10 cellular contexts compared by ENCODE assay signal in genomic region chr16:70573451-70574121, GRCh38. TPM values are rescaled to one million over a fixed set of nuclear protein-coding genes. Genes with fewer than 3 reads are reported as not detected.
DNase-seq lines count a peak whose midpoint lies in the region; ATAC-seq, FAIRE-seq and TF ChIP-seq lines count a peak whose summit lies in the region.
"Had no signal": no experiment of that assay in that cellular context is flagged by ENCODE, and none has a peak within 500 bp of the region (broad histone marks: within the 10 kb centered on the region; RNA-seq: fewer than 3 reads in every experiment).

No MANE protein-coding gene starts in this region.

- H3K9ac ChIP-seq in HepG2 (ENCODE audit: insufficient read depth, low read depth, low read length) = no peak overlapping the region

- H3K36me3 Mint-ChIP-seq in activated CD4-positive, alpha-beta T cell treated with anti-CD3 and anti-CD28 coated beads, Interleukin-2, amount 10 ng/mL, durations not matched to agents 7 days and 5 days (ENCODE audit: low read depth) = peaks cover 51% of the 10 kb centered on the region

- no peak overlapping the region for H3K4me2 ChIP-seq in HepG2 (ENCODE audit: low read depth, low read length)

- FAIRE-seq in HepG2 (lab: Jason Lieb, UNC) = peak; percentile 50

- H3K4me1 ChIP-seq in HepG2 (ENCODE audit: insufficient read depth, low read length) (no peaks in the 10 kb centered on the region), stomach (peaks cover 5 to 48% (median 27%) of the 10 kb centered on the region in 4 donors)

- no peak for TF ChIP-seq RAD21 in HepG2 (CRISPR knock-in tag; IDR thresholded peaks at IDR 0.05)

- intact Hi-C loops in HepG2 (cut with micrococcal nuclease; ENCODE audit: unreplicated experiment) = no loop called here
- intact Hi-C loops in stomach (cut with DNase I; ENCODE audit: low total_unique reads) = no loop called here

- no peaks in the 10 kb centered on the region for H3K27me3 Mint-ChIP-seq in activated CD4-positive, alpha-beta T cell treated with anti-CD3 and anti-CD28 coated beads, Interleukin-2, amount 10 ng/mL, durations not matched to agents 7 days and 5 days
- H3K27me3 Mint-ChIP-seq: activated naive CD8-positive, alpha-beta T cell treated with anti-CD3 and anti-CD28 coated beads, Interleukin-2, amount 10 ng/mL, durations not matched to agents 7 days and 5 days had no signal

- no peaks in the 10 kb centered on the region for H3K9me3 ChIP-seq in HepG2 (ENCODE audit: low read length)
- no peaks in the 10 kb centered on the region for H3K9me3 ChIP-seq in stomach

- BruUV-seq in HepG2 (replicated peaks; lab: Mats Ljungman, UMichigan) = no TSS peak

- H3K4me3 ChIP-seq in choroid plexus epithelial cell (ENCODE audit: low read depth, low read length) (no peak overlapping the region), HepG2 (replicated peaks in 1 of 3; ENCODE audit: insufficient read depth in 1 of 3, low read depth in 2 of 3, low read length in 3 of 3) (no peak overlapping the region), stomach (no peak overlapping the region)

- H4K20me1 ChIP-seq in HepG2 (ENCODE audit: insufficient read depth, low read length) = peaks cover 21% of the 10 kb centered on the region; the same call in 1 of the 2 replicates

- H3K9me3 Mint-ChIP-seq in activated CD4-positive, alpha-beta T cell treated with anti-CD3 and anti-CD28 coated beads, Interleukin-2, amount 10 ng/mL, durations not matched to agents 7 days and 5 days = no peaks in the 10 kb centered on the region
- H3K9me3 Mint-ChIP-seq: activated naive CD8-positive, alpha-beta T cell treated with anti-CD3 and anti-CD28 coated beads, Interleukin-2, amount 10 ng/mL, durations not matched to agents 7 days and 5 days had no signal

- TF ChIP-seq EP300 in HepG2 (IDR thresholded peaks at IDR 0.05; ENCODE audit: low read depth in 2 of 2, low read length in 2 of 2) (no peak), HepG2 (CRISPR knock-in tag; IDR thresholded peaks at IDR 0.05; ENCODE audit: borderline replicate concordance) (no peak), stomach (IDR thresholded peaks at IDR 0.05) (no peak)

- TF ChIP-seq POLR2A in HepG2 (IDR thresholded peaks at IDR 0.05; ENCODE audit: insufficient read depth in 1 of 2, low read depth in 2 of 2, low read length in 2 of 2) (no peak), stomach (IDR thresholded peaks at IDR 0.05) (no peak)

- WGBS in HepG2 (ENCODE audit: low lambda C conversion rate) = 97% methylated on average over 5 of the region's 5 CpGs
- 44 to 69% (median 62%) methylated on average over 5 of the region's 5 CpGs for WGBS in stomach, 5 donors

- TF ChIP-seq CTCF in choroid plexus epithelial cell (conservative IDR thresholded peaks at IDR 0.05; ENCODE audit: low read depth, low read length) (no peak), HepG2 (CRISPR knock-in tag; IDR thresholded peaks at IDR 0.05) (no peak), stomach (IDR thresholded peaks at IDR 0.05) (no peak)

- no peaks in the 10 kb centered on the region for H3K79me2 ChIP-seq in HepG2 (ENCODE audit: insufficient read depth, low read length)

- no peak overlapping the region for H2AFZ ChIP-seq in HepG2 (ENCODE audit: low read length)

- H3K27ac ChIP-seq in HepG2 (ENCODE audit: extremely low read length, insufficient read depth, low read length) (no peak overlapping the region), stomach (peak overlapping the region in 4 of 5 donors; percentile 51 to 66 (median 56))

- H3K27ac Mint-ChIP-seq in activated CD4-positive, alpha-beta T cell treated with anti-CD3 and anti-CD28 coated beads, Interleukin-2, amount 10 ng/mL, durations not matched to agents 7 days and 5 days = no peak overlapping the region
- H3K27ac Mint-ChIP-seq: activated naive CD8-positive, alpha-beta T cell treated with anti-CD3 and anti-CD28 coated beads, Interleukin-2, amount 10 ng/mL, durations not matched to agents 7 days and 5 days had no signal

- H3K36me3 ChIP-seq in HepG2 (replicated peaks in 1 of 2; ENCODE audit: control insufficient read depth in 1 of 2, insufficient read depth in 2 of 2, low read length in 2 of 2) (peaks cover 42 to 59% of the 10 kb centered on the region in 2 experiments), stomach (peaks cover 44 to 69% (median 67%) of the 10 kb centered on the region in 4 donors)

- no peaks in the 10 kb centered on the region for H3K27me3 ChIP-seq in HepG2 (ENCODE audit: control insufficient read depth in 1 of 2, insufficient read depth in 2 of 2, low read length in 2 of 2)
- H3K27me3 ChIP-seq in stomach = no peaks in the 10 kb centered on the region

- POLR2A ChIA-PET in HepG2 (lab: Yijun Ruan, JAX) = interaction anchor here (0.8 kb wide), 1 partner anchor 49 kb away, joined by 3 read pairs; no protein-coding TSS in a partner anchor
- POLR2A ChIA-PET in activated CD4-positive, alpha-beta T cell treated with anti-CD3 and anti-CD28 coated beads, Interleukin-2, amount 10 ng/mL, durations not matched to agents 7 days and 5 days (lab: Charles Lee) = no interaction called here

- H3K4me3 Mint-ChIP-seq in activated CD4-positive, alpha-beta T cell treated with anti-CD3 and anti-CD28 coated beads, Interleukin-2, amount 10 ng/mL, durations not matched to agents 7 days and 5 days = no peak overlapping the region
- H3K4me3 Mint-ChIP-seq: activated naive CD8-positive, alpha-beta T cell treated with anti-CD3 and anti-CD28 coated beads, Interleukin-2, amount 10 ng/mL, durations not matched to agents 7 days and 5 days had no signal

- in situ Hi-C loops in HepG2 (cut with HindIII; ENCODE audit: extremely low pct_ligation_motif_present, low pct_unique_long_range_greater_than_20kb) = no loop called here

- DNase-seq in LHCN-M2 (ENCODE audit: low read depth) (peak; percentile 88), choroid plexus epithelial cell (ENCODE audit: low read depth) (peak; percentile 98), HepG2 (ENCODE audit: low spot score) (peak; percentile 35), stomach (no peak), NCI-H1105 (lab: John Stamatoyannopoulos, UW) (no peak)
- no peak for DNase-seq in activated CD4-positive, alpha-beta T cell treated with anti-CD3 and anti-CD28 coated beads, Interleukin-2, amount 10 ng/mL, durations not matched to agents 7 days and 5 days
- DNase-seq: activated naive CD8-positive, alpha-beta T cell treated with anti-CD3 and anti-CD28 coated beads, Interleukin-2, amount 10 ng/mL, durations not matched to agents 7 days and 5 days; stimulated activated CD4-positive, alpha-beta T cell treated with anti-CD3 and anti-CD28 coated beads, Interleukin-4, amount 100 ng/mL, for 4 hours had no signal

- CTCF ChIA-PET in HepG2 (lab: Yijun Ruan, JAX; ENCODE audit: low intra/inter-chr PET ratio, low total read pairs) = no interaction called here
- CTCF ChIA-PET in activated CD4-positive, alpha-beta T cell treated with anti-CD3 and anti-CD28 coated beads, Interleukin-2, amount 10 ng/mL, durations not matched to agents 7 days and 5 days (lab: Charles Lee) = interaction anchor here (0.8 to 3.7 kb wide), 5 partner anchors 9 to 28 kb away, joined by 3 to 14 read pairs (median 3); no protein-coding TSS in a partner anchor

- no peak for ATAC-seq in HepG2
- ATAC-seq in HG03432 (IDR thresholded peaks at IDR 0.05; ENCODE audit: unreplicated experiment) = no peak
- no peak for ATAC-seq in HG02610 (IDR thresholded peaks at IDR 0.05; ENCODE audit: unreplicated experiment)

- peaks cover 17% of the 10 kb centered on the region for H3K4me1 Mint-ChIP-seq in activated CD4-positive, alpha-beta T cell treated with anti-CD3 and anti-CD28 coated beads, Interleukin-2, amount 10 ng/mL, durations not matched to agents 7 days and 5 days

RNA-seq across cellular contexts. Expression of gene SF3B3, which starts 50.0 kb away (rescaled TPM):
- 124 and 194 TPM in 2 replicates for total RNA-seq in LHCN-M2 (2014; rRNA removed)
- polyA plus RNA-seq in LHCN-M2 (2012) = 175 TPM
- 500 and 817 TPM in 2 replicates for total RNA-seq in HepG2 (2016; rRNA removed; fragmentation: Illumina TruSeq; extraction: Trizol)
- 52.3 and 54.5 TPM in 2 replicates for total RNA-seq in HepG2 (2016; cell fraction: cytosol; rRNA removed; fragmentation: Illumina TruSeq; extraction: Trizol; ENCODE audit: low read depth)
- total RNA-seq in HepG2 (2016; cell fraction: insoluble cytoplasmic fraction; rRNA removed; fragmentation: Illumina TruSeq; extraction: Trizol) = 484 and 682 TPM in 2 replicates
- total RNA-seq in HepG2 (2016; cell fraction: membrane; rRNA removed; fragmentation: Illumina TruSeq; extraction: Trizol) = 138 and 170 TPM in 2 replicates
- 336 and 347 TPM in 2 replicates for total RNA-seq in HepG2 (2016; cell fraction: nucleus; rRNA removed; fragmentation: Illumina TruSeq; extraction: Trizol)
- polyA plus RNA-seq in HepG2 (2011; rRNA removed) = 140 and 157 TPM in 2 replicates
- polyA plus RNA-seq in HepG2 (2011; cell fraction: cytosol; rRNA removed) = 134 and 147 TPM in 2 replicates
- 150 and 189 TPM in 2 replicates for polyA plus RNA-seq in HepG2 (2011; cell fraction: nucleus; rRNA removed)
- polyA plus RNA-seq in HepG2 (2012) = 211 and 269 TPM in 2 replicates
- 31.7 and 36.7 TPM in 2 replicates for polyA plus RNA-seq in HepG2 (2016; cell fraction: cytosol; fragmentation: Illumina TruSeq; extraction: Trizol; ENCODE audit: low read depth)
- polyA plus RNA-seq in HepG2 (2016; cell fraction: insoluble cytoplasmic fraction; fragmentation: Illumina TruSeq; extraction: Trizol; ENCODE audit: low read depth) = 551 and 651 TPM in 2 replicates
- 103 and 131 TPM in 2 replicates for polyA plus RNA-seq in HepG2 (2016; cell fraction: membrane; fragmentation: Illumina TruSeq; extraction: Trizol; ENCODE audit: low read depth)
- 452 and 475 TPM in 2 replicates for polyA plus RNA-seq in HepG2 (2016; cell fraction: nucleus; fragmentation: Illumina TruSeq; extraction: Trizol; ENCODE audit: insufficient read depth, low read depth)
- 774 and 825 TPM in 2 replicates for polyA minus RNA-seq in HepG2 (2011; rRNA and poly(A)+ RNA removed; ENCODE audit: low replicate concordance)
- polyA minus RNA-seq in HepG2 (2011; cell fraction: cytosol; rRNA and poly(A)+ RNA removed) = 152 and 162 TPM in 2 replicates
- 238 and 284 TPM in 2 replicates for polyA minus RNA-seq in HepG2 (2011; cell fraction: nucleus; rRNA and poly(A)+ RNA removed)
- total RNA-seq in stomach = 100 to 1,000 TPM in 3 of 5 donors, 10 to 100 TPM in 2; 59.1 to 141 (median 106) TPM
- polyA plus RNA-seq in stomach = 10 to 100 TPM; 30.8 to 82.4 (median 39.4) TPM
- 100 to 1,000 TPM; 369 to 376 TPM for total RNA-seq in activated CD4-positive, alpha-beta T cell treated with anti-CD3 and anti-CD28 coated beads, Interleukin-2, amount 10 ng/mL, durations not matched to agents 7 days and 5 days

RNA-seq across cellular contexts. Expression of gene COG4, which starts 50.2 kb away (rescaled TPM):
- total RNA-seq in LHCN-M2 (2014; rRNA removed) (94.2 and 161 TPM in 2 replicates), HepG2 (2016; rRNA removed; fragmentation: Illumina TruSeq; extraction: Trizol) (73.8 and 85.7 TPM in 2 replicates), stomach (100 to 1,000 TPM in 1 of 5 donors, 10 to 100 TPM in 4; 10.7 to 127 (median 86.9) TPM)
- 51.3 TPM for polyA plus RNA-seq in LHCN-M2 (2012)
- 9.8 and 10.8 TPM in 2 replicates for total RNA-seq in HepG2 (2016; cell fraction: cytosol; rRNA removed; fragmentation: Illumina TruSeq; extraction: Trizol; ENCODE audit: low read depth)
- total RNA-seq in HepG2 (2016; cell fraction: insoluble cytoplasmic fraction; rRNA removed; fragmentation: Illumina TruSeq; extraction: Trizol) = 73.6 and 85.8 TPM in 2 replicates
- total RNA-seq in HepG2 (2016; cell fraction: membrane; rRNA removed; fragmentation: Illumina TruSeq; extraction: Trizol) = 16.2 and 17.5 TPM in 2 replicates
- total RNA-seq in HepG2 (2016; cell fraction: nucleus; rRNA removed; fragmentation: Illumina TruSeq; extraction: Trizol) = 47.2 and 51.5 TPM in 2 replicates
- polyA plus RNA-seq in HepG2 (2011; rRNA removed) (51.1 and 52.7 TPM in 2 replicates), stomach (10 to 100 TPM; 26.6 to 44.6 (median 30.3) TPM)
- 40.4 and 61.2 TPM in 2 replicates for polyA plus RNA-seq in HepG2 (2011; cell fraction: cytosol; rRNA removed)
- 138 and 141 TPM in 2 replicates for polyA plus RNA-seq in HepG2 (2011; cell fraction: nucleus; rRNA removed)
- polyA plus RNA-seq in HepG2 (2012) = 38.9 and 41.3 TPM in 2 replicates
- polyA plus RNA-seq in HepG2 (2016; cell fraction: cytosol; fragmentation: Illumina TruSeq; extraction: Trizol; ENCODE audit: low read depth) = 4.5 and 4.8 TPM in 2 replicates
- 53.2 and 57.0 TPM in 2 replicates for polyA plus RNA-seq in HepG2 (2016; cell fraction: insoluble cytoplasmic fraction; fragmentation: Illumina TruSeq; extraction: Trizol; ENCODE audit: low read depth)
- polyA plus RNA-seq in HepG2 (2016; cell fraction: membrane; fragmentation: Illumina TruSeq; extraction: Trizol; ENCODE audit: low read depth) = 5.8 and 7.8 TPM in 2 replicates
- polyA plus RNA-seq in HepG2 (2016; cell fraction: nucleus; fragmentation: Illumina TruSeq; extraction: Trizol; ENCODE audit: insufficient read depth, low read depth) = 75.3 and 76.0 TPM in 2 replicates
- 62.6 and 88.2 TPM in 2 replicates for polyA minus RNA-seq in HepG2 (2011; rRNA and poly(A)+ RNA removed; ENCODE audit: low replicate concordance)
- polyA minus RNA-seq in HepG2 (2011; cell fraction: cytosol; rRNA and poly(A)+ RNA removed) = 21.7 and 23.0 TPM in 2 replicates
- 43.4 and 56.8 TPM in 2 replicates for polyA minus RNA-seq in HepG2 (2011; cell fraction: nucleus; rRNA and poly(A)+ RNA removed)
- total RNA-seq in activated CD4-positive, alpha-beta T cell treated with anti-CD3 and anti-CD28 coated beads, Interleukin-2, amount 10 ng/mL, durations not matched to agents 7 days and 5 days = 10 to 100 TPM; 59.8 to 70.8 TPM

Comparison
In these comparisons a context has a peak if more than half of its experiments do, and no peak if none do; other contexts are left out.
1. DNase-seq: peak in LHCN-M2 (single experiment), choroid plexus epithelial cell (single experiment) and HepG2 (single experiment); none in stomach (single experiment), NCI-H1105 (single experiment) and activated CD4-positive, alpha-beta T cell treated with anti-CD3 and anti-CD28 coated beads, Interleukin-2, amount 10 ng/mL, durations not matched to agents 7 days and 5 days (single experiment).